8 cellular contexts compared by ENCODE assay signal in genomic region chr6:21593412-21593926, GRCh38. TPM values are rescaled to one million over a fixed set of nuclear protein-coding genes. Genes with fewer than 3 reads are reported as not detected.
DNase-seq lines count a peak whose midpoint lies in the region; ATAC-seq and TF ChIP-seq lines count a peak whose summit lies in the region.

SOX4 (plus strand) TSS chr6:21593751; CDS start chr6:21594535, 784 bp downstream.

- CTCF ChIA-PET in T-cell (lab: Charles Lee): interaction anchor here (0.6 to 9.8 kb wide), 6 partner anchors 58 to 1252 kb away, joined by 3 to 120 read pairs (median 5); no protein-coding TSS in a partner anchor

- peak; percentile 95 for DNase-seq in NCI-H1694 (lab: John Stamatoyannopoulos, UW)
- DNase-seq in T-cell: peak in 33 of 34 experiments; percentile 14 to 82 (median 66)
- peak; percentile 98 for DNase-seq in brain microvascular endothelial cell
- DNase-seq in hypothalamus (lab: John Stamatoyannopoulos, UW): peak; percentile 8 to 94 (median 78)
- peak; percentile 96 for DNase-seq in pulmonary artery endothelial cell (ENCODE audit: low read depth, low spot score)

- H3K36me3 Mint-ChIP-seq in T-cell: no peaks in the 10 kb centered on the region

- peaks cover 15 to 47% of the 10 kb centered on the region in 2 donors for H3K27me3 Mint-ChIP-seq in T-cell

- H3K79me2 ChIP-seq in ACC112 (ENCODE audit: control insufficient read depth, insufficient read depth, low read length, unreplicated experiment): peaks cover 28% of the 10 kb centered on the region

- peak within 1 kb of the TSS; percentile 91 for H2AFZ ChIP-seq in ACC112 (ENCODE audit: low read length, unreplicated experiment)

- peak within 1 kb of the TSS; percentile 97 for H3K4me3 ChIP-seq in ACC112 (ENCODE audit: low read depth, low read length)
- peak within 1 kb of the TSS; percentile 97 for H3K4me3 ChIP-seq in brain microvascular endothelial cell (ENCODE audit: low read depth, low read length)

- no peaks in the 10 kb centered on the region for H3K36me3 ChIP-seq in ACC112 (ENCODE audit: insufficient read depth, low read length)
- no peaks in the 10 kb centered on the region for H3K36me3 ChIP-seq in brain microvascular endothelial cell (replicated peaks)

- TF ChIP-seq CTCF in brain microvascular endothelial cell (IDR thresholded peaks at IDR 0.05; ENCODE audit: low read depth, low read length, missing control alignments): no peak

- H3K4me3 Mint-ChIP-seq in T-cell: peak within 1 kb of the TSS in 2 of 3 donors; percentile 83 to 87

- peak; percentile 60 for ATAC-seq in GM18519 (IDR thresholded peaks at IDR 0.05; ENCODE audit: low FRiP score, unreplicated experiment)
- ATAC-seq in HG02973 (IDR thresholded peaks at IDR 0.05; ENCODE audit: unreplicated experiment): peak; percentile 61
- peak; percentile 59 to 82 (median 66) for ATAC-seq in T-cell (replicated peaks in 1 of 4)

- peak within 1 kb of the TSS; percentile 68 for H3K27ac ChIP-seq in ACC112 (ENCODE audit: low read depth, low read length)
- peak within 1 kb of the TSS; percentile 86 for H3K27ac ChIP-seq in brain microvascular endothelial cell

- H3K4me1 ChIP-seq in ACC112 (ENCODE audit: control insufficient read depth, insufficient read depth, low read length, unreplicated experiment): peaks cover 7% of the 10 kb centered on the region

- POLR2A ChIA-PET in T-cell (lab: Charles Lee): interaction anchor here (0.5 to 1.1 kb wide), 5 partner anchors 245 to 1274 kb away, joined by 3 to 5 read pairs (median 3); no protein-coding TSS in a partner anchor

- peak within 1 kb of the TSS; percentile 52 to 77 for H3K27ac Mint-ChIP-seq in T-cell

- H3K4me1 Mint-ChIP-seq in T-cell: peaks cover 25 to 30% (median 26%) of the 10 kb centered on the region in 3 donors

- H3K27me3 ChIP-seq in ACC112 (ENCODE audit: insufficient read depth, low read length) (no peaks in the 10 kb centered on the region), brain microvascular endothelial cell (replicated peaks) (no peaks in the 10 kb centered on the region)

- in situ Hi-C loops in brain microvascular endothelial cell (cut with HindIII; ENCODE audit: low pct_ligation_motif_present, low sequenced_read_pairs): no loop called here

- no peaks in the 10 kb centered on the region for H3K9me3 Mint-ChIP-seq in T-cell

RNA-seq across cellular contexts. Expression of gene SOX4, which starts in this region (rescaled TPM):
- total RNA-seq in T-cell (10 to 100 TPM in 1 of 5 donors, 1 to 10 TPM in 4; 1.5 to 15.8 (median 2.9) TPM), pulmonary artery endothelial cell (57.8 and 61.7 TPM in 2 replicates)

Comparison
In these comparisons a context has a peak if more than half of its experiments do, and no peak if none do; other contexts are left out.
1. Peak in every context shown above with its lines: DNase-seq, ATAC-seq, H3K4me3 ChIP-seq and H3K27ac ChIP-seq.